In genomic region chr1:156121005-156121404, GRCh38 we compare ENCODE assay signal across 7 cellular contexts. TPM values are rescaled to one million over a fixed set of nuclear protein-coding genes. Genes with fewer than 3 reads are reported as not detected.
DNase-seq lines count a peak whose midpoint lies in the region; ATAC-seq and TF ChIP-seq lines count a peak whose summit lies in the region.
"Not testable (repeated sequence)": the region's sequence is repeated elsewhere in the genome, so short reads cannot be mapped to it uniquely, and the experiment has no call there.

No MANE protein-coding gene starts in this region.

- H3K27me3 ChIP-seq in GM23248 (replicated peaks; ENCODE audit: insufficient read depth); SJCRH30; mammary epithelial cell (ENCODE audit: insufficient read depth, low read length); right lobe of liver; prostate gland (replicated peaks; ENCODE audit: insufficient read depth); thoracic aorta (replicated peaks; ENCODE audit: insufficient read depth): not testable (repeated sequence)

- CTCF ChIA-PET in mammary epithelial cell (lab: Charles Lee; ENCODE audit: low non-redundant PET): interaction anchor here (0.8 kb wide), 1 partner anchor 9 kb away, joined by 3 read pairs; no protein-coding TSS in a partner anchor

- intact Hi-C loops in mammary epithelial cell (cut with micrococcal nuclease): loop anchor here (5.0 kb wide), 1 partner anchor 189 kb away; the partner anchor contains the start of gene KHDC4
- intact Hi-C loops in right lobe of liver (cut with DNase I); prostate gland (cut with DNase I): not testable (repeated sequence)

- not testable (repeated sequence) for H2AFZ ChIP-seq in GM23248; mammary epithelial cell (ENCODE audit: low read depth, low read length)

- 0 to 9% methylated on average over 3 to 4 of the region's 4 CpGs for WGBS in GM23248 (ENCODE audit: low coverage in 1 of 2, low lambda C conversion rate in 2 of 2, missing lambda C conversion rate in 2 of 2), 2 experiments
- 3% methylated on average over 3 of the region's 4 CpGs for WGBS in mammary epithelial cell (ENCODE audit: low coverage, missing lambda C conversion rate)
- WGBS in right lobe of liver (ENCODE audit: insufficient coverage, low coverage, low lambda C conversion rate, missing lambda C conversion rate): 45% methylated on average over 2 of the region's 4 CpGs
- whole genome bisulfite sequencing in prostate gland: 41% methylated on average over 4 of the region's 4 CpGs

- TF ChIP-seq CTCF in mammary epithelial cell (conservative IDR thresholded peaks at IDR 0.05 in 1 of 2, IDR thresholded peaks at IDR 0.05 in 1 of 2; ENCODE audit: extremely low read depth in 1 of 2, insufficient read depth in 1 of 2, low read depth in 1 of 2, low read length in 2 of 2); right lobe of liver (IDR thresholded peaks at IDR 0.05); prostate gland (IDR thresholded peaks at IDR 0.05); thoracic aorta (IDR thresholded peaks at IDR 0.05): not testable (repeated sequence)

- peak; percentile 33 for DNase-seq in GM23248
- not testable (repeated sequence) for DNase-seq in SJCRH30; mammary epithelial cell; right lobe of liver; prostate gland (ENCODE audit: low spot score); thoracic aorta (ENCODE audit: low spot score)
- peak; percentile 27 for DNase-seq in fibroblast of peridontal ligament (ENCODE audit: extremely low read depth)

- H3K4me1 ChIP-seq in GM23248 (ENCODE audit: insufficient read depth): peaks cover 65% of the 10 kb centered on the region
- peaks cover 79% of the 10 kb centered on the region for H3K4me1 ChIP-seq in SJCRH30
- H3K4me1 ChIP-seq in mammary epithelial cell (ENCODE audit: insufficient read depth, low read length): peaks cover 77% of the 10 kb centered on the region
- H3K4me1 ChIP-seq in right lobe of liver: peaks cover 0 to 85% (median 43%) of the 10 kb centered on the region in 4 donors
- H3K4me1 ChIP-seq in prostate gland (replicated peaks): peaks cover 81% of the 10 kb centered on the region
- peaks cover 54 to 73% of the 10 kb centered on the region in 2 donors for H3K4me1 ChIP-seq in thoracic aorta (ENCODE audit: control insufficient read depth in 1 of 2, low read depth in 2 of 2)

- not testable (repeated sequence) for H4K20me1 ChIP-seq in GM23248 (ENCODE audit: insufficient read depth); mammary epithelial cell (ENCODE audit: insufficient read depth, low read length)

- H3K9me3 ChIP-seq in GM23248 (ENCODE audit: low read depth); SJCRH30 (replicated peaks); mammary epithelial cell (replicated peaks; ENCODE audit: insufficient read depth, low read length); right lobe of liver; prostate gland; thoracic aorta: not testable (repeated sequence)

- not testable (repeated sequence) for BruUV-seq in mammary epithelial cell (replicated peaks; lab: Mats Ljungman, UMichigan)

- in situ Hi-C loops in GM23248 (cut with MboI); mammary epithelial cell (cut with MboI; ENCODE audit: low sequenced_read_pairs in 2 of 2): not testable (repeated sequence)

- not testable (repeated sequence) for H3K36me3 ChIP-seq in GM23248 (ENCODE audit: low read depth); SJCRH30; mammary epithelial cell (ENCODE audit: insufficient read depth, low read length); right lobe of liver; prostate gland; thoracic aorta

- peaks cover 80% of the 10 kb centered on the region for H3F3A ChIP-seq in GM23248 (ENCODE audit: insufficient read depth)

- dilution Hi-C loops in mammary epithelial cell (cut with HindIII; ENCODE audit: low sequenced_read_pairs): not testable (repeated sequence)

- H3K79me2 ChIP-seq in GM23248 (ENCODE audit: insufficient read depth): peaks cover 97% of the 10 kb centered on the region
- peaks cover 95% of the 10 kb centered on the region for H3K79me2 ChIP-seq in mammary epithelial cell (ENCODE audit: insufficient read depth, low read length)

- H3K9me2 ChIP-seq in GM23248 (ENCODE audit: insufficient read depth): not testable (repeated sequence)

- not testable (repeated sequence) for TF ChIP-seq POLR2A in right lobe of liver (IDR thresholded peaks at IDR 0.05); prostate gland (IDR thresholded peaks at IDR 0.05)

- ATAC-seq in right lobe of liver; thoracic aorta (ENCODE audit: insufficient number of reproducible peaks, low FRiP score, low read depth): not testable (repeated sequence)

- peak overlapping the region; percentile 100 for H3K9ac ChIP-seq in GM23248
- H3K9ac ChIP-seq in mammary epithelial cell (ENCODE audit: insufficient read depth, low read length): peak overlapping the region; percentile 45

- H3K27ac ChIP-seq in GM23248 (peak overlapping the region; percentile 100), SJCRH30 (peak overlapping the region; percentile 96), mammary epithelial cell (ENCODE audit: insufficient read depth, low read depth, low read length) (peak overlapping the region; percentile 95), right lobe of liver (peak overlapping the region in 2 of 3 donors; percentile 15 to 90), prostate gland (peak overlapping the region; percentile 93 to 94), thoracic aorta (peak overlapping the region; percentile 98)

- peak overlapping the region; percentile 98 for H3K4me2 ChIP-seq in GM23248 (ENCODE audit: unreplicated experiment)
- H3K4me2 ChIP-seq in mammary epithelial cell (ENCODE audit: insufficient read depth, low read depth, low read length): peak overlapping the region; percentile 76

- H3K4me3 ChIP-seq in GM23248 (peak overlapping the region; percentile 100), mammary epithelial cell (replicated peaks in 1 of 3; ENCODE audit: insufficient read depth in 1 of 3, low read depth in 2 of 3, low read length in 3 of 3) (peak overlapping the region; percentile 13 to 23 (median 13)), thoracic aorta (peak overlapping the region; percentile 96)
- H3K4me3 ChIP-seq in SJCRH30, right lobe of liver, prostate gland: not testable (repeated sequence)

RNA-seq across cellular contexts. Expression of gene LMNA, which starts 6.5 kb away (rescaled TPM):
- 1,219 and 1,322 TPM in 2 replicates for total RNA-seq in GM23248 (2014; rRNA removed; shearing (Covaris generic))
- polyA plus RNA-seq in GM23248 (2016; fragmentation: Nextera tagmentation; extraction: Ambion mirVana) (1,230 and 1,270 TPM in 2 replicates), mammary epithelial cell (759 TPM)
- total RNA-seq in SJCRH30 (2014; rRNA removed; shearing (Covaris generic)): 113 and 114 TPM in 2 replicates
- total RNA-seq in mammary epithelial cell (100 to 1,000 TPM; 389 to 797 TPM), right lobe of liver (100 to 1,000 TPM in 3 of 6 experiments, 10 to 100 TPM in 3; 79.4 to 129 (median 98.8) TPM), prostate gland (100 to 1,000 TPM; 227 to 265 TPM), thoracic aorta (100 to 1,000 TPM; 740 to 804 TPM)
- polyA minus RNA-seq in mammary epithelial cell: 852 TPM

RNA-seq across cellular contexts. Expression of gene SEMA4A, which starts 32.4 kb away (rescaled TPM):
- 1.1 TPM in 1 of 2 replicates, not detected in the other for total RNA-seq in GM23248 (2014; rRNA removed; shearing (Covaris generic))
- polyA plus RNA-seq in GM23248 (2016; fragmentation: Nextera tagmentation; extraction: Ambion mirVana) (0.35 and 0.51 TPM in 2 replicates), mammary epithelial cell (6.7 TPM)
- total RNA-seq in SJCRH30 (2014; rRNA removed; shearing (Covaris generic)): 1.2 and 2.1 TPM in 2 replicates
- total RNA-seq in mammary epithelial cell (10 to 100 TPM in 1 of 2 donors, 1 to 10 TPM in 1; 3.5 to 10.6 TPM), right lobe of liver (1 to 10 TPM in 4 of 6 experiments, under 1 TPM in 2; 0.62 to 2.6 (median 1.3) TPM), prostate gland (10 to 100 TPM; 22.9 to 44.9 TPM), thoracic aorta (10 to 100 TPM; 12.7 to 15.8 TPM)
- 13.4 TPM for polyA minus RNA-seq in mammary epithelial cell

RNA-seq across cellular contexts. Expression of gene MEX3A, which starts 38.7 kb away (rescaled TPM):
- 0.13 and 0.22 TPM in 2 replicates for total RNA-seq in GM23248 (2014; rRNA removed; shearing (Covaris generic))
- polyA plus RNA-seq in GM23248 (2016; fragmentation: Nextera tagmentation; extraction: Ambion mirVana): 0.05 TPM in 2 replicates
- 21.8 and 22.3 TPM in 2 replicates for total RNA-seq in SJCRH30 (2014; rRNA removed; shearing (Covaris generic))
- 1 to 10 TPM; 1.9 to 2.5 TPM for total RNA-seq in mammary epithelial cell
- 1.3 TPM for polyA plus RNA-seq in mammary epithelial cell
- 1.2 TPM for polyA minus RNA-seq in mammary epithelial cell
- 1 to 10 TPM in 1 of 6 experiments, under 1 TPM in 5; 0.35 to 1.4 (median 0.83) TPM for total RNA-seq in right lobe of liver
- total RNA-seq in prostate gland: 1 to 10 TPM; 3.3 to 5.7 TPM
- under 1 TPM in 1 of 2 donors, not detected in 1; 0.42 TPM for total RNA-seq in thoracic aorta
